In the genomic region with DNA sequence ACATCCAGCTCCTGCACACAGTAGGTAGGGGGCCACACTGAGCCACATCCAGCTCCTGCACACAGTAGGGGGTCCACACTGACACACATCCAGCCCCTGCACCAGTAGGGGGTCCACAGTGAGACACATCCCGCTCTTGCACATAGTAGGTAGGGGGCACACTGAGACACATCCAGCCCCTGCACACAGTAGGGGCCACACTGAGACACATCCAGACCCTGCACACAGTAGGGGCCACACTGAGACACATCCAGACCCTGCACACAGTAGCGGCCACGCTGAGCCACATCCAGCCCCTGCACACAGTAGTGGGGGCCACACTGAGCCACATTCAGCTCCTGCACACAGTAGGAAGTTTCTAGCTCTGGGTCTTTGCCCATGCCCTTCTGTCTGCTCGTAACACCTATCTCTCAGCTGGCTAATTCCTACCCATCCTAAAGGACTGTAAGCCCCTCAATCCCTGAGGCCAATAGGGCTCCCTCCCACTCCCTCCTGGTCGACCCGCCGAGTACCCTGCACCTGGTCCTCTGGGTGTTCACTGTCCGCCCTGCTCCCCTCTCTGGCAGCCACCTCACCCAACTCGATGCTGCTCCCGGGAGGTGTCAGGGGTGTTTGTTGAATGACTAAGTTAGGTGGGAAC, we compare ENCODE assay signal across 34 cellular contexts. TPM values are rescaled to one million over a fixed set of nuclear protein-coding genes. Genes with fewer than 3 reads are reported as not detected.
DNase-seq lines count a peak whose midpoint lies in the region; ATAC-seq, FAIRE-seq and TF ChIP-seq lines count a peak whose summit lies in the region.
"Had no signal": no experiment of that assay in that cellular context is flagged by ENCODE, and none has a peak within 500 bp of the region (broad histone marks: within the 10 kb centered on the region; RNA-seq: fewer than 3 reads in every experiment).

No MANE protein-coding gene starts in this region.

- in situ Hi-C loops in GM12878 (cut with MboI) (no loop called here), HepG2 (cut with HindIII; ENCODE audit: extremely low pct_ligation_motif_present, low pct_unique_long_range_greater_than_20kb) (no loop called here)

- H3K36me3 ChIP-seq in GM12878 (ENCODE audit: control insufficient read depth in 2 of 2, insufficient read depth in 2 of 2, low read length in 1 of 2) = no peaks in the 10 kb centered on the region
- no peaks in the 10 kb centered on the region for H3K36me3 ChIP-seq in HepG2 (replicated peaks in 1 of 2; ENCODE audit: control insufficient read depth in 1 of 2, insufficient read depth in 2 of 2, low read length in 2 of 2)
- H3K36me3 ChIP-seq in SJCRH30 = no peaks in the 10 kb centered on the region
- H3K36me3 ChIP-seq: adrenal gland, esophagus squamous epithelium, heart right ventricle, Peyer's patch had no signal

- intact Hi-C loops in GM12878 (cut with micrococcal nuclease; ENCODE audit: unreplicated experiment) (no loop called here), HepG2 (cut with micrococcal nuclease; ENCODE audit: unreplicated experiment) (no loop called here)

- H2AFZ ChIP-seq in GM12878 (ENCODE audit: control insufficient read depth, low read depth, low read length) (no peak overlapping the region), HepG2 (ENCODE audit: low read length) (no peak overlapping the region)

- H3K4me1 Mint-ChIP-seq in activated naive CD4-positive, alpha-beta T cell treated with anti-CD3 and anti-CD28 coated beads, Interleukin-2, amount 50 U/mL, for 24 hours = peaks cover 19% of the 10 kb centered on the region
- H3K4me1 Mint-ChIP-seq in WTC11 = peaks cover 24% of the 10 kb centered on the region
- H3K4me1 Mint-ChIP-seq: nephron had no signal

- BruUV-seq in GM12878 (replicated peaks; lab: Mats Ljungman, UMichigan) (no TSS peak), HepG2 (replicated peaks; lab: Mats Ljungman, UMichigan) (no TSS peak)

- FAIRE-seq in GM12878 (lab: Jason Lieb, UNC) = no peak
- no peak for FAIRE-seq in HepG2 (lab: Jason Lieb, UNC)
- FAIRE-seq: endometrium had no signal

- H3K36me3 Mint-ChIP-seq in activated naive CD4-positive, alpha-beta T cell treated with anti-CD3 and anti-CD28 coated beads, Interleukin-2, amount 50 U/mL, for 24 hours = no peaks in the 10 kb centered on the region
- H3K36me3 Mint-ChIP-seq in WTC11 = peaks cover 4% of the 10 kb centered on the region
- H3K36me3 Mint-ChIP-seq: CD8-positive, alpha-beta T cell; stimulated activated memory B cell treated with anti-CD40 and anti-IgM and Interleukin-4, amounts not matched to agents 10 μg/mL and 1 μg/mL and 100 μg/mL, for 72 hours; type B pancreatic cell had no signal

- H3K4me2 ChIP-seq in GM12878 (ENCODE audit: control insufficient read depth, insufficient read depth) (no peak overlapping the region), HepG2 (ENCODE audit: low read depth, low read length) (no peak overlapping the region)

- WGBS in GM12878 (ENCODE audit: insufficient coverage, insufficient replicate concordance, low lambda C conversion rate, missing lambda C conversion rate) = 62% methylated on average over 10 of the region's 10 CpGs
- WGBS in HepG2 (ENCODE audit: low lambda C conversion rate) = 49% methylated on average over 8 of the region's 10 CpGs

- peak overlapping the region; percentile 65 for H3K27ac Mint-ChIP-seq in activated naive CD4-positive, alpha-beta T cell treated with anti-CD3 and anti-CD28 coated beads, Interleukin-2, amount 50 U/mL, for 24 hours
- H3K27ac Mint-ChIP-seq in WTC11 = no peak overlapping the region
- H3K27ac Mint-ChIP-seq: CD8-positive, alpha-beta T cell; nephron; type B pancreatic cell had no signal

- no peak overlapping the region for H3K4me3 ChIP-seq in GM12878
- H3K4me3 ChIP-seq in HepG2 (replicated peaks in 1 of 3; ENCODE audit: insufficient read depth in 1 of 3, low read depth in 2 of 3, low read length in 3 of 3) = no peak overlapping the region
- H3K4me3 ChIP-seq in SJCRH30 = no peak overlapping the region
- H3K4me3 ChIP-seq: adrenal gland, esophagus squamous epithelium, heart right ventricle, Peyer's patch had no signal

- TF ChIP-seq CTCF in GM12878 (IDR thresholded peaks at IDR 0.05 in 2 of 3, conservative IDR thresholded peaks at IDR 0.05 in 1 of 3; ENCODE audit: control insufficient read depth in 2 of 3, extremely low read depth in 1 of 3, insufficient read depth in 1 of 3, low read depth in 3 of 3, low read length in 3 of 3) = no peak
- TF ChIP-seq CTCF in HepG2 (CRISPR knock-in tag; IDR thresholded peaks at IDR 0.05) = no peak
- TF ChIP-seq CTCF in WTC11 (IDR thresholded peaks at IDR 0.05) = no peak

- H3K9ac ChIP-seq in GM12878 (ENCODE audit: control insufficient read depth, insufficient read depth, low read length) (no peak overlapping the region), HepG2 (ENCODE audit: insufficient read depth, low read depth, low read length) (no peak overlapping the region)

- RAD21 ChIA-PET in GM12878 (lab: Charles Lee; ENCODE audit: unreplicated experiment) = no interaction called here

- TF ChIP-seq POLR2A in GM12878 (IDR thresholded peaks at IDR 0.05; ENCODE audit: low read depth, low read length) (no peak), HepG2 (IDR thresholded peaks at IDR 0.05; ENCODE audit: insufficient read depth in 1 of 2, low read depth in 2 of 2, low read length in 2 of 2) (no peak)

- peaks cover 1% of the 10 kb centered on the region; the same call in 2 of the 3 replicates for H3K9me3 ChIP-seq in GM12878 (replicated peaks; ENCODE audit: control insufficient read depth, insufficient read depth, low read length)
- H3K9me3 ChIP-seq in HepG2 (ENCODE audit: low read length) = peaks cover 8% of the 10 kb centered on the region
- no peaks in the 10 kb centered on the region for H3K9me3 ChIP-seq in SJCRH30 (replicated peaks)
- H3K9me3 ChIP-seq: Peyer's patch had no signal

- DNase-seq in activated naive CD4-positive, alpha-beta T cell treated with anti-CD3 and anti-CD28 coated beads, Interleukin-2, amount 50 U/mL, for 16 hours = no peak
- DNase-seq in GM12878 (ENCODE audit: low read depth, low spot score) (no peak), HepG2 (ENCODE audit: low spot score) (no peak), WTC11 (ENCODE audit: low spot score) (no peak), SJCRH30 (no peak), DMS79 (lab: John Stamatoyannopoulos, UW) (no peak)
- DNase-seq: activated B cell treated with CpG ODN at 0.5 μM for 24 hours; activated CD4-positive, alpha-beta T cell treated with anti-CD3 and anti-CD28 coated beads, Interleukin-2, amount 50 U/mL, for 48 hours; activated naive CD4-positive, alpha-beta T cell treated with Interleukin-2 at 50 U/mL for 16 hours; adrenal gland; CD8-positive, alpha-beta T cell; central memory CD4-positive, alpha-beta T cell; dermis blood vessel endothelial cell; esophagus squamous epithelium; foreskin keratinocyte; heart right ventricle; NCI-H1048; NCI-H2107; NCI-H345; NCI-H69; T-helper 1 cell had no signal

- no peaks in the 10 kb centered on the region for H3K27me3 ChIP-seq in GM12878 (replicated peaks in 1 of 2; ENCODE audit: control insufficient read depth in 2 of 2, insufficient read depth in 2 of 2, low read length in 1 of 2)
- H3K27me3 ChIP-seq in HepG2 (ENCODE audit: control insufficient read depth in 1 of 2, insufficient read depth in 2 of 2, low read length in 2 of 2) = peaks cover 2 to 15% of the 10 kb centered on the region in 2 experiments; a peak in 2 of 5 replicates
- no peaks in the 10 kb centered on the region for H3K27me3 ChIP-seq in SJCRH30
- H3K27me3 ChIP-seq: adrenal gland, heart right ventricle, Peyer's patch had no signal

- H3K4me3 Mint-ChIP-seq in activated naive CD4-positive, alpha-beta T cell treated with anti-CD3 and anti-CD28 coated beads, Interleukin-2, amount 50 U/mL, for 24 hours = no peak overlapping the region
- no peak overlapping the region for H3K4me3 Mint-ChIP-seq in WTC11
- H3K4me3 Mint-ChIP-seq: CD8-positive, alpha-beta T cell; nephron; type B pancreatic cell had no signal

- H3K27ac ChIP-seq in GM12878 (ENCODE audit: control insufficient read depth, insufficient read depth) = no peak overlapping the region
- H3K27ac ChIP-seq in HepG2 (ENCODE audit: extremely low read length, insufficient read depth, low read length) = no peak overlapping the region
- no peak overlapping the region for H3K27ac ChIP-seq in SJCRH30
- H3K27ac ChIP-seq: esophagus squamous epithelium, foreskin keratinocyte had no signal

- SMC1A ChIA-PET in GM12878 (lab: Charles Lee; ENCODE audit: uncharacterized antibody, unreplicated experiment) = no interaction called here

- H3K9me3 Mint-ChIP-seq in activated naive CD4-positive, alpha-beta T cell treated with anti-CD3 and anti-CD28 coated beads, Interleukin-2, amount 50 U/mL, for 24 hours = no peaks in the 10 kb centered on the region
- peaks cover 6% of the 10 kb centered on the region for H3K9me3 Mint-ChIP-seq in WTC11
- H3K9me3 Mint-ChIP-seq: activated B cell treated with CpG ODN at 0.5 μM for 24 hours, IgD-negative memory B cell had no signal

- TF ChIP-seq RAD21 in GM12878 (IDR thresholded peaks at IDR 0.05; ENCODE audit: insufficient read depth, low read depth, low read length) (no peak), HepG2 (CRISPR knock-in tag; IDR thresholded peaks at IDR 0.05) (no peak)

- H3K4me1 ChIP-seq in GM12878 (ENCODE audit: control insufficient read depth, insufficient read depth, low read length) (peaks cover 13% of the 10 kb centered on the region), HepG2 (ENCODE audit: insufficient read depth, low read length) (0 out of 2 replicates have a peak, but pooled peaks cover 5% of the 10 kb centered on the region), SJCRH30 (peaks cover 3% of the 10 kb centered on the region; the same call in 1 of the 2 replicates)
- H3K4me1 ChIP-seq: foreskin keratinocyte had no signal

- H3K79me2 ChIP-seq in GM12878 (ENCODE audit: control insufficient read depth, insufficient read depth, low read length) (no peaks in the 10 kb centered on the region), HepG2 (ENCODE audit: insufficient read depth, low read length) (no peaks in the 10 kb centered on the region)

- POLR2A ChIA-PET in GM12878 (lab: Charles Lee) = interaction anchor here (0.7 to 1.3 kb wide), 2 partner anchors 9 to 22 kb away, joined by 4 read pairs; partner anchors contain the start of gene ATP2A3
- POLR2A ChIA-PET in HepG2 (lab: Yijun Ruan, JAX) = no interaction called here
- POLR2A ChIA-PET in WTC11 (lab: Charles Lee) = interaction anchor here (1.3 kb wide), 1 partner anchor 17 kb away, joined by 4 read pairs; no protein-coding TSS in a partner anchor

- H4K20me1 ChIP-seq in GM12878 (ENCODE audit: control insufficient read depth, insufficient read depth) (no peaks in the 10 kb centered on the region), HepG2 (ENCODE audit: insufficient read depth, low read length) (no peaks in the 10 kb centered on the region)

- no peak for ATAC-seq in GM12878
- peak; percentile 20; the same call in 2 of the 3 replicates for ATAC-seq in HepG2
- no peak for ATAC-seq in WTC11
- no peak for ATAC-seq in HG03432 (IDR thresholded peaks at IDR 0.05; ENCODE audit: unreplicated experiment)
- ATAC-seq: CD8-positive, alpha-beta T cell; foreskin keratinocyte; heart right ventricle had no signal

- CTCF ChIA-PET in GM12878 (lab: Yijun Ruan, JAX) = interaction anchor here (0.7 kb wide), 1 partner anchor 101 kb away, joined by 3 read pairs; no protein-coding TSS in a partner anchor
- CTCF ChIA-PET in HepG2 (lab: Yijun Ruan, JAX; ENCODE audit: low intra/inter-chr PET ratio, low total read pairs) = no interaction called here
- CTCF ChIA-PET in WTC11 (lab: Charles Lee) = interaction anchor here (0.6 to 1.8 kb wide), 5 partner anchors 9 to 44 kb away, joined by 3 to 7 read pairs (median 4); partner anchors contain the start of gene ATP2A3

- H3K27me3 Mint-ChIP-seq in activated naive CD4-positive, alpha-beta T cell treated with anti-CD3 and anti-CD28 coated beads, Interleukin-2, amount 50 U/mL, for 24 hours = no peaks in the 10 kb centered on the region
- no peaks in the 10 kb centered on the region for H3K27me3 Mint-ChIP-seq in WTC11 (ENCODE audit: low read depth)
- H3K27me3 Mint-ChIP-seq: activated B cell treated with CpG ODN at 0.5 μM for 24 hours; IgD-negative memory B cell; stimulated activated memory B cell treated with anti-CD40 and anti-IgM and Interleukin-4, amounts not matched to agents 10 μg/mL and 1 μg/mL and 100 μg/mL, for 72 hours had no signal

- TF ChIP-seq EP300 in GM12878 (IDR thresholded peaks at IDR 0.05; ENCODE audit: borderline replicate concordance in 1 of 2, control insufficient read depth in 1 of 2, low read depth in 2 of 2, low read length in 2 of 2) = no peak
- no peak for TF ChIP-seq EP300 in HepG2 (IDR thresholded peaks at IDR 0.05; ENCODE audit: low read depth in 2 of 2, low read length in 2 of 2)
- TF ChIP-seq EP300 in HepG2 (CRISPR knock-in tag; IDR thresholded peaks at IDR 0.05; ENCODE audit: borderline replicate concordance) = no peak

RNA-seq across cellular contexts. Expression of gene ATP2A3, which starts 9.4 kb away (rescaled TPM):
- 101 and 113 TPM in 2 replicates for total RNA-seq in GM12878 (2013; cell fraction: nucleolus; rRNA removed)
- 42.3 and 48.7 TPM in 2 replicates for total RNA-seq in GM12878 (2014; rRNA removed)
- 15.7 and 20.1 TPM in 2 replicates for total RNA-seq in GM12878 (2014; rRNA removed; fragmentation: Illumina TruSeq; extraction: Trizol)
- 91.7 and 99.2 TPM in 2 replicates for total RNA-seq in GM12878 (2021)
- 24.6 TPM for polyA plus RNA-seq in GM12878 (2011; ENCODE audit: low read depth)
- 11.9 and 27.0 TPM in 2 replicates for polyA plus RNA-seq in GM12878 (2011; rRNA removed)
- 33.7 and 42.7 TPM in 2 replicates for polyA plus RNA-seq in GM12878 (2011; cell fraction: cytosol; rRNA removed)
- 110 and 156 TPM in 2 replicates for polyA plus RNA-seq in GM12878 (2011; cell fraction: nucleus; rRNA removed)
- polyA plus RNA-seq in GM12878 (2012) = 53.3 and 60.4 TPM in 2 replicates
- polyA plus RNA-seq in GM12878 (2014; fragmentation: Illumina TruSeq; extraction: Trizol) = 11.6 and 26.5 TPM in 2 replicates
- 1 to 10 TPM; 1.0 to 3.0 TPM for polyA plus RNA-seq in GM12878 (2014; fragmentation: Nextera tagmentation; extraction: Ambion mirVana)
- 66.4 and 78.9 TPM in 2 replicates for polyA plus RNA-seq in GM12878 (2014; rRNA removed)
- polyA plus RNA-seq in GM12878 (2016; fragmentation: Nextera tagmentation; extraction: Ambion mirVana) = 10 to 100 TPM; 61.1 to 62.8 TPM
- polyA minus RNA-seq in GM12878 (2011; rRNA and poly(A)+ RNA removed) = 33.0 and 50.5 TPM in 2 replicates
- polyA minus RNA-seq in GM12878 (2011; cell fraction: cytosol; rRNA and poly(A)+ RNA removed) = 22.2 and 24.8 TPM in 2 replicates
- 32.2 and 63.0 TPM in 2 replicates for polyA minus RNA-seq in GM12878 (2011; cell fraction: nucleus; rRNA and poly(A)+ RNA removed)
- total RNA-seq in HepG2 (2016; rRNA removed; fragmentation: Illumina TruSeq; extraction: Trizol) = not detected in 2 replicates
- not detected in 2 replicates for total RNA-seq in HepG2 (2016; cell fraction: cytosol; rRNA removed; fragmentation: Illumina TruSeq; extraction: Trizol; ENCODE audit: low read depth)
- total RNA-seq in HepG2 (2016; cell fraction: insoluble cytoplasmic fraction; rRNA removed; fragmentation: Illumina TruSeq; extraction: Trizol) = not detected in 2 replicates
- not detected in 2 replicates for total RNA-seq in HepG2 (2016; cell fraction: membrane; rRNA removed; fragmentation: Illumina TruSeq; extraction: Trizol)
- total RNA-seq in HepG2 (2016; cell fraction: nucleus; rRNA removed; fragmentation: Illumina TruSeq; extraction: Trizol) = not detected in 2 replicates
- polyA plus RNA-seq in HepG2 (2011; rRNA removed) = 0.07 and 0.10 TPM in 2 replicates
- polyA plus RNA-seq in HepG2 (2011; cell fraction: cytosol; rRNA removed) = 0.03 and 0.14 TPM in 2 replicates
- 0.16 and 0.40 TPM in 2 replicates for polyA plus RNA-seq in HepG2 (2011; cell fraction: nucleus; rRNA removed)
- polyA plus RNA-seq in HepG2 (2012) = 0.15 and 0.25 TPM in 2 replicates
- polyA plus RNA-seq in HepG2 (2016; cell fraction: cytosol; fragmentation: Illumina TruSeq; extraction: Trizol; ENCODE audit: low read depth) = not detected in 2 replicates
- not detected in 2 replicates for polyA plus RNA-seq in HepG2 (2016; cell fraction: insoluble cytoplasmic fraction; fragmentation: Illumina TruSeq; extraction: Trizol; ENCODE audit: low read depth)
- polyA plus RNA-seq in HepG2 (2016; cell fraction: membrane; fragmentation: Illumina TruSeq; extraction: Trizol; ENCODE audit: low read depth) = not detected in 2 replicates
- polyA plus RNA-seq in HepG2 (2016; cell fraction: nucleus; fragmentation: Illumina TruSeq; extraction: Trizol; ENCODE audit: insufficient read depth, low read depth) = not detected in 2 replicates
- polyA minus RNA-seq in HepG2 (2011; rRNA and poly(A)+ RNA removed; ENCODE audit: low replicate concordance) = 0.52 and 1.2 TPM in 2 replicates
- polyA minus RNA-seq in HepG2 (2011; cell fraction: cytosol; rRNA and poly(A)+ RNA removed) = not detected in 2 replicates
- polyA minus RNA-seq in HepG2 (2011; cell fraction: nucleus; rRNA and poly(A)+ RNA removed) = 0.13 TPM in 1 of 2 replicates, not detected in the other
- total RNA-seq in WTC11 (2021) = 35.6 to 39.1 TPM (median 37.8 TPM) in 3 replicates
- 1.9 and 2.0 TPM in 2 replicates for total RNA-seq in SJCRH30 (2014; rRNA removed; shearing (Covaris generic))
- total RNA-seq: dermis blood vessel endothelial cell, osteocyte had no signal

RNA-seq across cellular contexts. Expression of gene P2RX1, which starts 57.4 kb away (rescaled TPM):
- 6.9 and 8.0 TPM in 2 replicates for total RNA-seq in GM12878 (2013; cell fraction: nucleolus; rRNA removed)
- total RNA-seq in GM12878 (2014; rRNA removed) (5.5 and 5.9 TPM in 2 replicates), GM12878 (2014; rRNA removed; fragmentation: Illumina TruSeq; extraction: Trizol) (2.7 and 3.1 TPM in 2 replicates), GM12878 (2021) (5.0 and 5.1 TPM in 2 replicates), HepG2 (2016; rRNA removed; fragmentation: Illumina TruSeq; extraction: Trizol) (0.04 TPM in 1 of 2 replicates, not detected in the other), WTC11 (2021) (0.07 TPM in 1 of 3 replicates, not detected in the others)
- 1.5 TPM for polyA plus RNA-seq in GM12878 (2011; ENCODE audit: low read depth)
- polyA plus RNA-seq in GM12878 (2011; rRNA removed) (0.12 and 0.19 TPM in 2 replicates), GM12878 (2014; fragmentation: Illumina TruSeq; extraction: Trizol) (2.4 and 3.2 TPM in 2 replicates), GM12878 (2014; fragmentation: Nextera tagmentation; extraction: Ambion mirVana) (under 1 TPM; 0.16 to 0.22 TPM), GM12878 (2014; rRNA removed) (5.6 and 6.2 TPM in 2 replicates), GM12878 (2016; fragmentation: Nextera tagmentation; extraction: Ambion mirVana) (1 to 10 TPM; 3.6 to 4.3 TPM), HepG2 (2011; rRNA removed) (0.50 and 0.84 TPM in 2 replicates)
- 0.10 and 0.25 TPM in 2 replicates for polyA plus RNA-seq in GM12878 (2011; cell fraction: cytosol; rRNA removed)
- 0.80 and 1.5 TPM in 2 replicates for polyA plus RNA-seq in GM12878 (2011; cell fraction: nucleus; rRNA removed)
- 3.1 and 4.9 TPM in 2 replicates for polyA plus RNA-seq in GM12878 (2012)
- polyA minus RNA-seq in GM12878 (2011; rRNA and poly(A)+ RNA removed) = 0.22 TPM in 1 of 2 replicates, not detected in the other
- not detected in 2 replicates for polyA minus RNA-seq in GM12878 (2011; cell fraction: cytosol; rRNA and poly(A)+ RNA removed)
- 0.29 and 0.36 TPM in 2 replicates for polyA minus RNA-seq in GM12878 (2011; cell fraction: nucleus; rRNA and poly(A)+ RNA removed)
- total RNA-seq in HepG2 (2016; cell fraction: cytosol; rRNA removed; fragmentation: Illumina TruSeq; extraction: Trizol; ENCODE audit: low read depth) = not detected in 2 replicates
- 0.04 TPM in 1 of 2 replicates, not detected in the other for total RNA-seq in HepG2 (2016; cell fraction: insoluble cytoplasmic fraction; rRNA removed; fragmentation: Illumina TruSeq; extraction: Trizol)
- not detected in 2 replicates for total RNA-seq in HepG2 (2016; cell fraction: membrane; rRNA removed; fragmentation: Illumina TruSeq; extraction: Trizol)
- total RNA-seq in HepG2 (2016; cell fraction: nucleus; rRNA removed; fragmentation: Illumina TruSeq; extraction: Trizol) = 0.12 TPM in 1 of 2 replicates, not detected in the other
- 0.12 and 0.33 TPM in 2 replicates for polyA plus RNA-seq in HepG2 (2011; cell fraction: cytosol; rRNA removed)
- 2.2 and 2.3 TPM in 2 replicates for polyA plus RNA-seq in HepG2 (2011; cell fraction: nucleus; rRNA removed)
- 0.20 and 0.44 TPM in 2 replicates for polyA plus RNA-seq in HepG2 (2012)
- not detected in 2 replicates for polyA plus RNA-seq in HepG2 (2016; cell fraction: cytosol; fragmentation: Illumina TruSeq; extraction: Trizol; ENCODE audit: low read depth)
- not detected in 2 replicates for polyA plus RNA-seq in HepG2 (2016; cell fraction: insoluble cytoplasmic fraction; fragmentation: Illumina TruSeq; extraction: Trizol; ENCODE audit: low read depth)
- not detected in 2 replicates for polyA plus RNA-seq in HepG2 (2016; cell fraction: membrane; fragmentation: Illumina TruSeq; extraction: Trizol; ENCODE audit: low read depth)
- 0.15 TPM in 1 of 2 replicates, not detected in the other for polyA plus RNA-seq in HepG2 (2016; cell fraction: nucleus; fragmentation: Illumina TruSeq; extraction: Trizol; ENCODE audit: insufficient read depth, low read depth)
- 0.19 and 0.34 TPM in 2 replicates for polyA minus RNA-seq in HepG2 (2011; rRNA and poly(A)+ RNA removed; ENCODE audit: low replicate concordance)
- 0.18 TPM in 1 of 2 replicates, not detected in the other for polyA minus RNA-seq in HepG2 (2011; cell fraction: cytosol; rRNA and poly(A)+ RNA removed)
- 0.39 and 0.62 TPM in 2 replicates for polyA minus RNA-seq in HepG2 (2011; cell fraction: nucleus; rRNA and poly(A)+ RNA removed)
- total RNA-seq in SJCRH30 (2014; rRNA removed; shearing (Covaris generic)) = 0.06 TPM in 1 of 2 replicates, not detected in the other
- total RNA-seq: dermis blood vessel endothelial cell, foreskin keratinocyte, G401, kidney epithelial cell, lung microvascular endothelial cell, osteocyte, SK-MEL-5 had no signal
- polyA plus RNA-seq: foreskin keratinocyte had no signal
